Comparison of ENCODE assay signal across 1 cellular context in genomic region chr15:35166730-35167359, GRCh38.
TF ChIP-seq lines count a peak whose summit lies in the region.

No MANE protein-coding gene starts in this region.

TF ChIP-seq in WTC11, 78 proteins besides CTCF, POLR2A, EP300 and RAD21 (continued from another document):
- TF ChIP-seq, protein P1, sequence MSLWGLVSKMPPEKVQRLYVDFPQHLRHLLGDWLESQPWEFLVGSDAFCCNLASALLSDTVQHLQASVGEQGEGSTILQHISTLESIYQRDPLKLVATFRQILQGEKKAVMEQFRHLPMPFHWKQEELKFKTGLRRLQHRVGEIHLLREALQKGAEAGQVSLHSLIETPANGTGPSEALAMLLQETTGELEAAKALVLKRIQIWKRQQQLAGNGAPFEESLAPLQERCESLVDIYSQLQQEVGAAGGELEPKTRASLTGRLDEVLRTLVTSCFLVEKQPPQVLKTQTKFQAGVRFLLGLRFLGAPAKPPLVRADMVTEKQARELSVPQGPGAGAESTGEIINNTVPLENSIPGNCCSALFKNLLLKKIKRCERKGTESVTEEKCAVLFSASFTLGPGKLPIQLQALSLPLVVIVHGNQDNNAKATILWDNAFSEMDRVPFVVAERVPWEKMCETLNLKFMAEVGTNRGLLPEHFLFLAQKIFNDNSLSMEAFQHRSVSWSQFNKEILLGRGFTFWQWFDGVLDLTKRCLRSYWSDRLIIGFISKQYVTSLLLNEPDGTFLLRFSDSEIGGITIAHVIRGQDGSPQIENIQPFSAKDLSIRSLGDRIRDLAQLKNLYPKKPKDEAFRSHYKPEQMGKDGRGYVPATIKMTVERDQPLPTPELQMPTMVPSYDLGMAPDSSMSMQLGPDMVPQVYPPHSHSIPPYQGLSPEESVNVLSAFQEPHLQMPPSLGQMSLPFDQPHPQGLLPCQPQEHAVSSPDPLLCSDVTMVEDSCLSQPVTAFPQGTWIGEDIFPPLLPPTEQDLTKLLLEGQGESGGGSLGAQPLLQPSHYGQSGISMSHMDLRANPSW (CRISPR knock-in tag; conservative IDR thresholded peaks at IDR 0.05; ENCODE audit: low read depth): no peak
- no peak for TF ChIP-seq NR3C1 (CRISPR knock-in tag; conservative IDR thresholded peaks at IDR 0.05; ENCODE audit: low read depth)
- no peak for TF ChIP-seq ZNF671 (CRISPR knock-in tag; IDR thresholded peaks at IDR 0.05)
- no peak for TF ChIP-seq KAT7 (CRISPR knock-in tag; IDR thresholded peaks at IDR 0.05; ENCODE audit: borderline replicate concordance)
- TF ChIP-seq, protein P2, sequence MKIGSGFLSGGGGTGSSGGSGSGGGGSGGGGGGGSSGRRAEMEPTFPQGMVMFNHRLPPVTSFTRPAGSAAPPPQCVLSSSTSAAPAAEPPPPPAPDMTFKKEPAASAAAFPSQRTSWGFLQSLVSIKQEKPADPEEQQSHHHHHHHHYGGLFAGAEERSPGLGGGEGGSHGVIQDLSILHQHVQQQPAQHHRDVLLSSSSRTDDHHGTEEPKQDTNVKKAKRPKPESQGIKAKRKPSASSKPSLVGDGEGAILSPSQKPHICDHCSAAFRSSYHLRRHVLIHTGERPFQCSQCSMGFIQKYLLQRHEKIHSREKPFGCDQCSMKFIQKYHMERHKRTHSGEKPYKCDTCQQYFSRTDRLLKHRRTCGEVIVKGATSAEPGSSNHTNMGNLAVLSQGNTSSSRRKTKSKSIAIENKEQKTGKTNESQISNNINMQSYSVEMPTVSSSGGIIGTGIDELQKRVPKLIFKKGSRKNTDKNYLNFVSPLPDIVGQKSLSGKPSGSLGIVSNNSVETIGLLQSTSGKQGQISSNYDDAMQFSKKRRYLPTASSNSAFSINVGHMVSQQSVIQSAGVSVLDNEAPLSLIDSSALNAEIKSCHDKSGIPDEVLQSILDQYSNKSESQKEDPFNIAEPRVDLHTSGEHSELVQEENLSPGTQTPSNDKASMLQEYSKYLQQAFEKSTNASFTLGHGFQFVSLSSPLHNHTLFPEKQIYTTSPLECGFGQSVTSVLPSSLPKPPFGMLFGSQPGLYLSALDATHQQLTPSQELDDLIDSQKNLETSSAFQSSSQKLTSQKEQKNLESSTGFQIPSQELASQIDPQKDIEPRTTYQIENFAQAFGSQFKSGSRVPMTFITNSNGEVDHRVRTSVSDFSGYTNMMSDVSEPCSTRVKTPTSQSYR (CRISPR knock-in tag; IDR thresholded peaks at IDR 0.05): no peak
- no peak for TF ChIP-seq ZNF416 (CRISPR knock-in tag; IDR thresholded peaks at IDR 0.05)
- TF ChIP-seq FOXJ3 (CRISPR knock-in tag; IDR thresholded peaks at IDR 0.05; ENCODE audit: borderline replicate concordance): no peak
- no peak for TF ChIP-seq ZNF263 (CRISPR knock-in tag; IDR thresholded peaks at IDR 0.05; ENCODE audit: low read depth)
- TF ChIP-seq ZNF219 (CRISPR knock-in tag; IDR thresholded peaks at IDR 0.05; ENCODE audit: borderline replicate concordance): no peak
- no peak for TF ChIP-seq GRHL2 (CRISPR knock-in tag; IDR thresholded peaks at IDR 0.05; ENCODE audit: insufficient replicate concordance, severe bottlenecking)
- no peak for TF ChIP-seq ZNF138 (CRISPR knock-in tag; conservative IDR thresholded peaks at IDR 0.05)
- TF ChIP-seq TEAD4 (CRISPR knock-in tag; IDR thresholded peaks at IDR 0.05): no peak
- TF ChIP-seq ATF1 (CRISPR knock-in tag; IDR thresholded peaks at IDR 0.05): no peak
- no peak for TF ChIP-seq MYBL2 (CRISPR knock-in tag; IDR thresholded peaks at IDR 0.05)
TF ChIP-seq in WTC11: peak in this region for 0.
